Comparison of ENCODE assay signal across 12 cellular contexts in genomic region chr2:95074663-95075439, GRCh38. TPM values are rescaled to one million over a fixed set of nuclear protein-coding genes. Genes with fewer than 3 reads are reported as not detected.
DNase-seq lines count a peak whose midpoint lies in the region; ATAC-seq lines count a peak whose summit lies in the region.
"Had no signal": no experiment of that assay in that cellular context is flagged by ENCODE, and none has a peak within 500 bp of the region (broad histone marks: within the 10 kb centered on the region; RNA-seq: fewer than 3 reads in every experiment).

No MANE protein-coding gene starts in this region.

- peaks cover 70% of the 10 kb centered on the region for H3K4me1 Mint-ChIP-seq in T-helper 2 cell treated with Interferon-gamma antibody and Interleukin-4, amounts not matched to agents 5 μg/mL and 100 μg/mL, for 36 hours (ENCODE audit: low read depth)
- H3K4me1 Mint-ChIP-seq in activated T-helper 1 cell treated with anti-CD3 and anti-CD28 coated beads, Interleukin-12 subunit alpha, Interleukin-12 subunit beta, Interleukin-2, Interleukin-4 antibody, amounts not matched to agents 30 ng/mL and 10 ng/mL and 1 ng/mL, durations not matched to agents 14 hours and 24 hours and 36 hours (ENCODE audit: low read depth) = peaks cover 78% of the 10 kb centered on the region
- H3K4me1 Mint-ChIP-seq in stimulated activated naive CD8-positive, alpha-beta T cell treated with anti-CD3 and anti-CD28 coated beads, Interleukin-15, amount 100 ng/mL, for 72 hours = peaks cover 75% of the 10 kb centered on the region

- in situ Hi-C loops in HAP-1 (cut with MboI; ENCODE audit: low sequenced_read_pairs) = no loop called here

- H3K4me1 ChIP-seq in mucosa of stomach (ENCODE audit: control insufficient read depth, insufficient read depth, low read length) (peaks cover 18% of the 10 kb centered on the region), HAP-1 (peaks cover 18% of the 10 kb centered on the region)

- H3K27me3 ChIP-seq in mucosa of stomach (ENCODE audit: control insufficient read depth, insufficient read depth, low read length) = peaks cover 29% of the 10 kb centered on the region
- H3K27me3 ChIP-seq in HAP-1 (ENCODE audit: low read depth) = peaks cover 4% of the 10 kb centered on the region; the same call in 1 of the 2 replicates

- peak overlapping the region; percentile 95 for H3K27ac Mint-ChIP-seq in T-helper 2 cell treated with Interferon-gamma antibody and Interleukin-4, amounts not matched to agents 5 μg/mL and 100 μg/mL, for 36 hours
- peak overlapping the region; percentile 99 for H3K27ac Mint-ChIP-seq in activated T-helper 1 cell treated with anti-CD3 and anti-CD28 coated beads, Interleukin-12 subunit alpha, Interleukin-12 subunit beta, Interleukin-2, Interleukin-4 antibody, amounts not matched to agents 30 ng/mL and 10 ng/mL and 1 ng/mL, durations not matched to agents 14 hours and 24 hours and 36 hours
- peak overlapping the region; percentile 95 to 99 for H3K27ac Mint-ChIP-seq in stimulated activated naive CD8-positive, alpha-beta T cell treated with anti-CD3 and anti-CD28 coated beads, Interleukin-15, amount 100 ng/mL, for 72 hours

- H3K9me3 ChIP-seq in mucosa of stomach (ENCODE audit: control insufficient read depth, low read length) (no peaks in the 10 kb centered on the region), HAP-1 (no peaks in the 10 kb centered on the region)
- H3K9me3 ChIP-seq: heart left ventricle had no signal

- DNase-seq in T-helper 2 cell treated with Interferon-gamma antibody and Interleukin-4, amounts not matched to agents 5 μg/mL and 100 μg/mL, for 36 hours (ENCODE audit: low spot score) = peak; percentile 76
- DNase-seq in activated T-helper 1 cell treated with anti-CD3 and anti-CD28 coated beads, Interleukin-12 subunit alpha, Interleukin-12 subunit beta, Interleukin-2, Interleukin-4 antibody, amounts not matched to agents 30 ng/mL and 10 ng/mL and 1 ng/mL, durations not matched to agents 14 hours and 24 hours and 36 hours (ENCODE audit: low spot score) = peak; percentile 80
- DNase-seq in stimulated activated naive CD8-positive, alpha-beta T cell treated with anti-CD3 and anti-CD28 coated beads, Interleukin-15, amount 100 ng/mL, for 72 hours = peak; percentile 74 to 79
- DNase-seq in A172 (ENCODE audit: low spot score) (no peak), HAP-1 (ENCODE audit: low spot score in 2 of 2) (no peak)
- DNase-seq: heart left ventricle, NCI-H1092, SHP77 treated with DMSO at 0.1 percent for 48 hours had no signal

- peak; percentile 75 for ATAC-seq in stimulated activated naive CD8-positive, alpha-beta T cell treated with anti-CD3 and anti-CD28 coated beads, Interleukin-15, amount 100 ng/mL, for 72 hours
- no peak for ATAC-seq in HG03039 (IDR thresholded peaks at IDR 0.05; ENCODE audit: unreplicated experiment)
- ATAC-seq in GM21717 (IDR thresholded peaks at IDR 0.05; ENCODE audit: unreplicated experiment) = no peak
- ATAC-seq: heart left ventricle had no signal

- no peaks in the 10 kb centered on the region for H3K27me3 Mint-ChIP-seq in T-helper 2 cell treated with Interferon-gamma antibody and Interleukin-4, amounts not matched to agents 5 μg/mL and 100 μg/mL, for 36 hours (ENCODE audit: low read depth)
- H3K27me3 Mint-ChIP-seq in activated T-helper 1 cell treated with anti-CD3 and anti-CD28 coated beads, Interleukin-12 subunit alpha, Interleukin-12 subunit beta, Interleukin-2, Interleukin-4 antibody, amounts not matched to agents 30 ng/mL and 10 ng/mL and 1 ng/mL, durations not matched to agents 14 hours and 24 hours and 36 hours (ENCODE audit: insufficient read depth) = no peaks in the 10 kb centered on the region
- no peaks in the 10 kb centered on the region for H3K27me3 Mint-ChIP-seq in stimulated activated naive CD8-positive, alpha-beta T cell treated with anti-CD3 and anti-CD28 coated beads, Interleukin-15, amount 100 ng/mL, for 72 hours

- peaks cover 11% of the 10 kb centered on the region for H3K36me3 Mint-ChIP-seq in T-helper 2 cell treated with Interferon-gamma antibody and Interleukin-4, amounts not matched to agents 5 μg/mL and 100 μg/mL, for 36 hours (ENCODE audit: low read depth)
- H3K36me3 Mint-ChIP-seq in activated T-helper 1 cell treated with anti-CD3 and anti-CD28 coated beads, Interleukin-12 subunit alpha, Interleukin-12 subunit beta, Interleukin-2, Interleukin-4 antibody, amounts not matched to agents 30 ng/mL and 10 ng/mL and 1 ng/mL, durations not matched to agents 14 hours and 24 hours and 36 hours (ENCODE audit: low read depth) = peaks cover 2% of the 10 kb centered on the region

- no peaks in the 10 kb centered on the region for H3K9me3 Mint-ChIP-seq in T-helper 2 cell treated with Interferon-gamma antibody and Interleukin-4, amounts not matched to agents 5 μg/mL and 100 μg/mL, for 36 hours
- H3K9me3 Mint-ChIP-seq in activated T-helper 1 cell treated with anti-CD3 and anti-CD28 coated beads, Interleukin-12 subunit alpha, Interleukin-12 subunit beta, Interleukin-2, Interleukin-4 antibody, amounts not matched to agents 30 ng/mL and 10 ng/mL and 1 ng/mL, durations not matched to agents 14 hours and 24 hours and 36 hours = no peaks in the 10 kb centered on the region
- no peaks in the 10 kb centered on the region for H3K9me3 Mint-ChIP-seq in stimulated activated naive CD8-positive, alpha-beta T cell treated with anti-CD3 and anti-CD28 coated beads, Interleukin-15, amount 100 ng/mL, for 72 hours
- H3K9me3 Mint-ChIP-seq: nephron had no signal

- intact Hi-C loops in activated T-helper 1 cell treated with anti-CD3 and anti-CD28 coated beads, Interleukin-12 subunit alpha, Interleukin-12 subunit beta, Interleukin-2, Interleukin-4 antibody, amounts not matched to agents 30 ng/mL and 10 ng/mL and 1 ng/mL, durations not matched to agents 14 hours and 24 hours and 36 hours (cut with micrococcal nuclease) = loop anchor here (1.0 to 10.0 kb wide), 6 partner anchors 13 to 90 kb away; partner anchors contain the start of genes MRPS5 and ZNF2

- H3K9ac ChIP-seq in mucosa of stomach (ENCODE audit: low read length) = peak overlapping the region; percentile 8

- no peaks in the 10 kb centered on the region for H3K36me3 ChIP-seq in mucosa of stomach (ENCODE audit: control insufficient read depth, insufficient read depth, low read length)
- H3K36me3 ChIP-seq in HAP-1 (replicated peaks) = no peaks in the 10 kb centered on the region
- H3K36me3 ChIP-seq: heart left ventricle had no signal

- H3K4me3 Mint-ChIP-seq in T-helper 2 cell treated with Interferon-gamma antibody and Interleukin-4, amounts not matched to agents 5 μg/mL and 100 μg/mL, for 36 hours = peak overlapping the region; percentile 91
- H3K4me3 Mint-ChIP-seq in activated T-helper 1 cell treated with anti-CD3 and anti-CD28 coated beads, Interleukin-12 subunit alpha, Interleukin-12 subunit beta, Interleukin-2, Interleukin-4 antibody, amounts not matched to agents 30 ng/mL and 10 ng/mL and 1 ng/mL, durations not matched to agents 14 hours and 24 hours and 36 hours = peak overlapping the region; percentile 90
- peak overlapping the region; percentile 84 to 93 for H3K4me3 Mint-ChIP-seq in stimulated activated naive CD8-positive, alpha-beta T cell treated with anti-CD3 and anti-CD28 coated beads, Interleukin-15, amount 100 ng/mL, for 72 hours
- H3K4me3 Mint-ChIP-seq: nephron had no signal

- no peak overlapping the region for H3K4me3 ChIP-seq in mucosa of stomach (ENCODE audit: low read length)
- H3K4me3 ChIP-seq in HAP-1 = no peak overlapping the region
- H3K4me3 ChIP-seq: heart left ventricle had no signal

RNA-seq across cellular contexts. Expression of gene MRPS5, which starts 46.8 kb away (rescaled TPM):
- 89.6 and 93.6 TPM in 2 replicates for total RNA-seq in activated T-helper 1 cell treated with anti-CD3 and anti-CD28 coated beads, Interleukin-12 subunit alpha, Interleukin-12 subunit beta, Interleukin-2, Interleukin-4 antibody, amounts not matched to agents 30 ng/mL and 10 ng/mL and 1 ng/mL, durations not matched to agents 14 hours and 24 hours and 36 hours
- 60.7 and 84.4 TPM in 2 replicates for total RNA-seq in A172 (2014; rRNA removed; shearing (Covaris generic))

RNA-seq across cellular contexts. Expression of gene MAL, which starts 49.3 kb away (rescaled TPM):
- 264 and 272 TPM in 2 replicates for total RNA-seq in activated T-helper 1 cell treated with anti-CD3 and anti-CD28 coated beads, Interleukin-12 subunit alpha, Interleukin-12 subunit beta, Interleukin-2, Interleukin-4 antibody, amounts not matched to agents 30 ng/mL and 10 ng/mL and 1 ng/mL, durations not matched to agents 14 hours and 24 hours and 36 hours
- total RNA-seq in A172 (2014; rRNA removed; shearing (Covaris generic)) = not detected in 2 replicates

Comparison
In these comparisons a context has a peak if more than half of its experiments do, and no peak if none do; other contexts are left out.
1. DNase-seq: peak in T-helper 2 cell treated with Interferon-gamma antibody and Interleukin-4, amounts not matched to agents 5 μg/mL and 100 μg/mL, for 36 hours (single experiment), activated T-helper 1 cell treated with anti-CD3 and anti-CD28 coated beads, Interleukin-12 subunit alpha, Interleukin-12 subunit beta, Interleukin-2, Interleukin-4 antibody, amounts not matched to agents 30 ng/mL and 10 ng/mL and 1 ng/mL, durations not matched to agents 14 hours and 24 hours and 36 hours (single experiment) and stimulated activated naive CD8-positive, alpha-beta T cell treated with anti-CD3 and anti-CD28 coated beads, Interleukin-15, amount 100 ng/mL, for 72 hours (2 of 2); none in A172 (single experiment) and HAP-1 (0 of 2).
2. RNA of gene MAL, which starts 49.3 kb away (total RNA-seq): 264 to 272 TPM in activated T-helper 1 cell treated with anti-CD3 and anti-CD28 coated beads, Interleukin-12 subunit alpha, Interleukin-12 subunit beta, Interleukin-2, Interleukin-4 antibody, amounts not matched to agents 30 ng/mL and 10 ng/mL and 1 ng/mL, durations not matched to agents 14 hours and 24 hours and 36 hours; not detected in A172; every median in the first group is over 100 times any median in the second.
3. Peak in every context shown above with its lines, with median percentiles within 50 percentile points of each other: H3K27ac Mint-ChIP-seq and H3K4me3 Mint-ChIP-seq.